In the genomic region with DNA sequence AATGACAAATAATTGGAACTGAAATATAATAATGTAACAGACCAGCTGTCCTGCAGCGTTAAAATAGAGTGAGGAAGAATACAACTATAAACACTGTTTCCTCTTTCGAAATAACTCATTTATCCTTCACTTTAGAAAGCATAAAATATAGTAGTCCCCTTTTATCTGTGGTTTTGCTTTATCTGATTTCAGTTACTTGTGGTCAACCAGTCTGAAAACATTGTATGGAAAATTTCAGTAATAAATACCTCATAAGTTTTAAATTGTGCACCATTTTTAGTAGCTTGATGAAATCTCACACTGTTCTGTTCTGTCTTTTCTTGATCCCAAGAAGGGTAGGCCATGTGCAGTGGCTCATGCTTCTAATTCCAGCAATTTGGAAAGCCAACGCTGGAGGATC, we compare ENCODE assay signal across 10 cellular contexts. TPM values are rescaled to one million over a fixed set of nuclear protein-coding genes. Genes with fewer than 3 reads are reported as not detected.
DNase-seq lines count a peak whose midpoint lies in the region; ATAC-seq, FAIRE-seq and TF ChIP-seq lines count a peak whose summit lies in the region.
"Had no signal": no experiment of that assay in that cellular context is flagged by ENCODE, and none has a peak within 500 bp of the region (broad histone marks: within the 10 kb centered on the region; RNA-seq: fewer than 3 reads in every experiment).

No MANE protein-coding gene starts in this region.

- intact Hi-C loops in Right ventricle myocardium inferior (cut with DNase I) = no loop called here

- no peak for TF ChIP-seq POLR2A in GM12892 (IDR thresholded peaks at IDR 0.05; ENCODE audit: low read depth, low read length)

- no peak overlapping the region for H3K4me3 Mint-ChIP-seq in activated naive CD8-positive, alpha-beta T cell treated with anti-CD3 and anti-CD28 coated beads for 36 hours
- no peak overlapping the region for H3K4me3 Mint-ChIP-seq in activated T-cell treated with anti-CD3 and anti-CD28 coated beads, Interleukin-2, amount 50 U/mL, for 24 hours

- no peaks in the 10 kb centered on the region for H3K9me3 Mint-ChIP-seq in activated naive CD8-positive, alpha-beta T cell treated with anti-CD3 and anti-CD28 coated beads for 36 hours
- H3K9me3 Mint-ChIP-seq in activated T-cell treated with anti-CD3 and anti-CD28 coated beads, Interleukin-2, amount 50 U/mL, for 24 hours = peaks cover under 1% of the 10 kb centered on the region

- H3K27me3 ChIP-seq in HL-60 (ENCODE audit: insufficient read depth, poor library complexity, severe bottlenecking) = no peaks in the 10 kb centered on the region

- H3K36me3 Mint-ChIP-seq in activated naive CD8-positive, alpha-beta T cell treated with anti-CD3 and anti-CD28 coated beads for 36 hours = no peaks in the 10 kb centered on the region
- H3K36me3 Mint-ChIP-seq in activated T-cell treated with anti-CD3 and anti-CD28 coated beads, Interleukin-2, amount 50 U/mL, for 24 hours (ENCODE audit: low read depth) = no peaks in the 10 kb centered on the region

- no peak overlapping the region for H3K4me3 ChIP-seq in HL-60 (replicated peaks; ENCODE audit: insufficient read depth, low read length)

- peak overlapping the region; percentile 63 for H3K27ac Mint-ChIP-seq in activated naive CD8-positive, alpha-beta T cell treated with anti-CD3 and anti-CD28 coated beads for 36 hours
- no peak overlapping the region for H3K27ac Mint-ChIP-seq in activated T-cell treated with anti-CD3 and anti-CD28 coated beads, Interleukin-2, amount 50 U/mL, for 24 hours

- peak; percentile 38 for FAIRE-seq in GM12892 (lab: Jason Lieb, UNC)

- H3K27me3 Mint-ChIP-seq in activated naive CD8-positive, alpha-beta T cell treated with anti-CD3 and anti-CD28 coated beads for 36 hours = no peaks in the 10 kb centered on the region
- H3K27me3 Mint-ChIP-seq in activated T-cell treated with anti-CD3 and anti-CD28 coated beads, Interleukin-2, amount 50 U/mL, for 24 hours = no peaks in the 10 kb centered on the region

- no peak for TF ChIP-seq CTCF in HL-60 (IDR thresholded peaks at IDR 0.05; ENCODE audit: insufficient read depth, low read length)

- DNase-seq in GM12892 (ENCODE audit: insufficient read length) = no peak
- peak; percentile 75 for DNase-seq in H4 (ENCODE audit: low spot score)
- DNase-seq in HL-60 (ENCODE audit: low read depth in 1 of 2, low spot score in 1 of 2) = peak in 1 of 2 experiments; percentile 14
- no peak for DNase-seq in activated naive CD8-positive, alpha-beta T cell treated with anti-CD3 and anti-CD28 coated beads for 36 hours
- no peak for DNase-seq in Right ventricle myocardium inferior (ENCODE audit: missing footprints)
- no peak for DNase-seq in anterior cingulate cortex (lab: John Stamatoyannopoulos, UW)
- DNase-seq in NCI-H2227 treated with DMSO at 0.1 percent for 48 hours (lab: John Stamatoyannopoulos, UW) = no peak
- no peak for DNase-seq in activated T-cell treated with anti-CD3 and anti-CD28 coated beads, Interleukin-2, amount 50 U/mL, for 24 hours
- DNase-seq: foreskin melanocyte, NCI-H187 treated with DMSO at 0.1 percent for 48 hours had no signal

- peaks cover 6% of the 10 kb centered on the region for H3K4me1 Mint-ChIP-seq in activated naive CD8-positive, alpha-beta T cell treated with anti-CD3 and anti-CD28 coated beads for 36 hours
- H3K4me1 Mint-ChIP-seq in activated T-cell treated with anti-CD3 and anti-CD28 coated beads, Interleukin-2, amount 50 U/mL, for 24 hours (ENCODE audit: low read depth) = peaks cover 5% of the 10 kb centered on the region

- ATAC-seq in Right ventricle myocardium inferior = no peak

- H3K27ac ChIP-seq in HL-60 (replicated peaks) = peak overlapping the region; percentile 63

RNA-seq across cellular contexts. Expression of gene POLR1F, which starts 31.6 kb away (rescaled TPM):
- 16.8 TPM for polyA plus RNA-seq in GM12892 (2012; ENCODE audit: missing spikeins)
- total RNA-seq in H4 (2014; rRNA removed; shearing (Covaris generic)) = 61.5 and 74.3 TPM in 2 replicates
- total RNA-seq in activated naive CD8-positive, alpha-beta T cell treated with anti-CD3 and anti-CD28 coated beads for 36 hours = 10 to 100 TPM; 39.0 to 40.5 TPM
- 10.8 TPM for total RNA-seq in Right ventricle myocardium inferior
